In genomic region chr15:88981244-88982215, GRCh38 we compare ENCODE assay signal across 17 cellular contexts.
DNase-seq lines count a peak whose midpoint lies in the region; ATAC-seq and TF ChIP-seq lines count a peak whose summit lies in the region.
"Had no signal": no experiment of that assay in that cellular context is flagged by ENCODE, and none has a peak within 500 bp of the region (broad histone marks: within the 10 kb centered on the region; RNA-seq: fewer than 3 reads in every experiment).

No MANE protein-coding gene starts in this region.

- no peaks in the 10 kb centered on the region for H3K27me3 ChIP-seq in Panc1 (ENCODE audit: control insufficient read depth, insufficient read depth, low read length)
- H3K27me3 ChIP-seq: breast epithelium, neutrophil had no signal

- DNase-seq in EH (ENCODE audit: low read depth) = peak; percentile 61
- no peak for DNase-seq in Panc1 (ENCODE audit: low read depth, low spot score)
- peak; percentile 14 for DNase-seq in fibroblast of gingiva (ENCODE audit: low read depth)
- peak; percentile 91 for DNase-seq in renal cortical epithelial cell (ENCODE audit: low read depth)
- DNase-seq in activated naive CD4-positive, alpha-beta T cell treated with anti-CD3 and anti-CD28 coated beads for 36 hours = no peak
- no peak for DNase-seq in mesenteric fat pad (ENCODE audit: low spot score)
- DNase-seq: activated CD4-positive, alpha-beta memory T cell treated with anti-CD3 and anti-CD28 coated beads for 36 hours; activated T-cell treated with anti-CD3 and anti-CD28 coated beads, Interleukin-2, amount 50 U/mL, for 1 hour; Kasumi-1; NCI-H1105; NCI-H69; OCI-M1 had no signal

- peaks cover 48% of the 10 kb centered on the region for H3K4me1 ChIP-seq in Panc1 (ENCODE audit: control insufficient read depth, insufficient read depth, low read length)

- no peaks in the 10 kb centered on the region for H3K36me3 ChIP-seq in Panc1 (ENCODE audit: control insufficient read depth, insufficient read depth, low read length)
- H3K36me3 ChIP-seq: breast epithelium, neutrophil had no signal

- POLR2A ChIA-PET in Panc1 (lab: Charles Lee) = interaction anchor here (0.5 to 1.1 kb wide), 7 partner anchors 19 to 594 kb away, joined by 3 to 5 read pairs (median 4); partner anchors contain the start of genes MFGE8 and TICRR

- peaks cover 1% of the 10 kb centered on the region for H3K27me3 Mint-ChIP-seq in activated naive CD4-positive, alpha-beta T cell treated with anti-CD3 and anti-CD28 coated beads for 36 hours (ENCODE audit: low read depth)
- H3K27me3 Mint-ChIP-seq: activated naive CD4-positive, alpha-beta T cell treated with anti-CD3 and anti-CD28 coated beads, Interleukin-2, amount 50 U/mL, for 24 hours had no signal

- H3K9me3 ChIP-seq in Panc1 (ENCODE audit: control insufficient read depth, insufficient read depth, low read depth, low read length) = no peaks in the 10 kb centered on the region
- H3K9me3 ChIP-seq: neutrophil had no signal

- CTCF ChIA-PET in Panc1 (lab: Charles Lee) = interaction anchor here (0.6 to 2.2 kb wide), 6 partner anchors 22 to 225 kb away, joined by 3 to 10 read pairs (median 6); no protein-coding TSS in a partner anchor
- CTCF ChIA-PET in activated naive CD4-positive, alpha-beta T cell treated with anti-CD3 and anti-CD28 coated beads for 36 hours (lab: Charles Lee) = interaction anchor here (1.2 kb wide), 1 partner anchor 102 kb away, joined by 4 read pairs; no protein-coding TSS in a partner anchor

- H3K27ac Mint-ChIP-seq in activated naive CD4-positive, alpha-beta T cell treated with anti-CD3 and anti-CD28 coated beads for 36 hours = no peak overlapping the region
- H3K27ac Mint-ChIP-seq: activated CD4-positive, alpha-beta memory T cell treated with anti-CD3 and anti-CD28 coated beads for 36 hours; activated naive CD4-positive, alpha-beta T cell treated with anti-CD3 and anti-CD28 coated beads, Interleukin-2, amount 50 U/mL, for 24 hours; CD14-positive monocyte had no signal

- no peaks in the 10 kb centered on the region for H3K4me1 Mint-ChIP-seq in activated naive CD4-positive, alpha-beta T cell treated with anti-CD3 and anti-CD28 coated beads for 36 hours (ENCODE audit: low read depth)
- H3K4me1 Mint-ChIP-seq: activated naive CD4-positive, alpha-beta T cell treated with anti-CD3 and anti-CD28 coated beads, Interleukin-2, amount 50 U/mL, for 24 hours; CD14-positive monocyte had no signal

- ATAC-seq in Panc1 (peak; percentile 85), HG03378 (IDR thresholded peaks at IDR 0.05; ENCODE audit: unreplicated experiment) (no peak)

- in situ Hi-C loops in Panc1 (cut with HindIII; ENCODE audit: low pct_unique_long_range_greater_than_20kb, low sequenced_read_pairs) = no loop called here

- peak overlapping the region in 1 of 2 experiments; percentile 20; a peak in 1 of 4 replicates for H3K4me3 ChIP-seq in Panc1 (ENCODE audit: low read depth in 2 of 2, low read length in 2 of 2)
- H3K4me3 ChIP-seq: breast epithelium had no signal

- no TSS peak for BruUV-seq in Panc1 (replicated peaks; lab: Mats Ljungman, UMichigan)

- no peaks in the 10 kb centered on the region for H3K9me3 Mint-ChIP-seq in activated naive CD4-positive, alpha-beta T cell treated with anti-CD3 and anti-CD28 coated beads for 36 hours
- H3K9me3 Mint-ChIP-seq: activated CD4-positive, alpha-beta memory T cell treated with anti-CD3 and anti-CD28 coated beads for 36 hours; activated naive CD4-positive, alpha-beta T cell treated with anti-CD3 and anti-CD28 coated beads, Interleukin-2, amount 50 U/mL, for 24 hours had no signal

- TF ChIP-seq CTCF in Panc1 (IDR thresholded peaks at IDR 0.05) = no peak

- intact Hi-C loops in Panc1 (cut with micrococcal nuclease; ENCODE audit: unreplicated experiment) = loop anchor here (5.0 kb wide), 1 partner anchor 69 kb away; the partner anchor contains the start of gene MFGE8
- intact Hi-C loops in activated naive CD4-positive, alpha-beta T cell treated with anti-CD3 and anti-CD28 coated beads for 36 hours (cut with micrococcal nuclease) = no loop called here

- peak overlapping the region; percentile 98 for H3K27ac ChIP-seq in Panc1 (ENCODE audit: low read length)
- H3K27ac ChIP-seq: neutrophil had no signal

- no peaks in the 10 kb centered on the region for H3K36me3 Mint-ChIP-seq in activated naive CD4-positive, alpha-beta T cell treated with anti-CD3 and anti-CD28 coated beads for 36 hours (ENCODE audit: low read depth)
- H3K36me3 Mint-ChIP-seq: activated CD4-positive, alpha-beta memory T cell treated with anti-CD3 and anti-CD28 coated beads for 36 hours; activated naive CD4-positive, alpha-beta T cell treated with anti-CD3 and anti-CD28 coated beads, Interleukin-2, amount 50 U/mL, for 24 hours; CD14-positive monocyte had no signal

- H3K4me3 Mint-ChIP-seq in activated naive CD4-positive, alpha-beta T cell treated with anti-CD3 and anti-CD28 coated beads for 36 hours = no peak overlapping the region
- H3K4me3 Mint-ChIP-seq: activated CD4-positive, alpha-beta memory T cell treated with anti-CD3 and anti-CD28 coated beads for 36 hours; activated naive CD4-positive, alpha-beta T cell treated with anti-CD3 and anti-CD28 coated beads, Interleukin-2, amount 50 U/mL, for 24 hours; CD14-positive monocyte had no signal

Comparison
In these comparisons a context has a peak if more than half of its experiments do, and no peak if none do; other contexts are left out.
1. DNase-seq: peak in EH (single experiment), fibroblast of gingiva (single experiment) and renal cortical epithelial cell (single experiment); none in Panc1 (single experiment), activated naive CD4-positive, alpha-beta T cell treated with anti-CD3 and anti-CD28 coated beads for 36 hours (single experiment) and mesenteric fat pad (single experiment).